9 cellular contexts compared by ENCODE assay signal in the genomic region with DNA sequence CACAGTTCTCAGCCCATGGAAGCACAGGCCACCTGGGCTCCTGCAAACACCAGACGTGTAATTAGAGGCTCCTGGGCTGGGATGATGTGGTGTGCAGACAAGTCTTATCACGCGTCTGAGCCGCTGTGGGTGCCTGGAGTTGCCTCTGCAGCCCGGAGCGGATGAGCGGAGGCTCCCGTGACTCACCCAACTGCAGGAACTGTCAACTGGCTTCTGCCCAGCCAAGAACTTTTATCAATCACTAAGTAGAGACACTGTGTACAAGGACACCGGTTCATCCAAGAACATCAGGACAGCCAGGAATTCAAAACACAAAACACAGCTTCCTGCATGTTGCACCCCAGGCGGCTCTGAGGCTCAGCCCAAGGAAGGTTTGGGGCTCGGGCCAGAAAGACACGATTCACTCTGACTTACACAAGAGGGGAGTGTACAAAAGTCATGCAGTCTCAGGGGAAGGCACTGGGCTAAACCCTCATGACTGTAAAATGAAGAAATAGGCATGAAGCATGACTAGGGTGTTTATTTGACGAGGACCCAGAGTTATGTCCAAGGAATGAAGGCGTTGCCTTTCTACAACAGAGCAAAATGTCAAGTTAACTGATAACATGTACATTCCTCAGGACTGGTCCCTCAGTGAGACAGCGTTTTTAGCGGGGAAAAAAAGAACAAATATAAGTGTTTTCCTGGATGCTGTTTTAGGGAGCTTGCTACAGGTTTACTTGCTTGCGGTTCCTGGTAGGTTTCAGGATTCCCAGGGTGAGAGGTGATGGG. TPM values are rescaled to one million over a fixed set of nuclear protein-coding genes. Genes with fewer than 3 reads are reported as not detected.
DNase-seq lines count a peak whose midpoint lies in the region; ATAC-seq, FAIRE-seq and TF ChIP-seq lines count a peak whose summit lies in the region.
"Had no signal": no experiment of that assay in that cellular context is flagged by ENCODE, and none has a peak within 500 bp of the region (broad histone marks: within the 10 kb centered on the region; RNA-seq: fewer than 3 reads in every experiment).

No MANE protein-coding gene starts in this region.

- no peak for TF ChIP-seq POLR2A in breast epithelium (IDR thresholded peaks at IDR 0.05)

- no peaks in the 10 kb centered on the region for H3K36me3 Mint-ChIP-seq in T-helper 2 cell treated with Interferon-gamma antibody and Interleukin-4, amounts not matched to agents 5 μg/mL and 100 μg/mL, for 36 hours (ENCODE audit: low read depth)
- no peaks in the 10 kb centered on the region for H3K36me3 Mint-ChIP-seq in glutamatergic neuron (ENCODE audit: unreplicated experiment)

- peaks cover 8 to 15% of the 10 kb centered on the region in 2 donors for H3K4me1 ChIP-seq in breast epithelium
- H3K4me1 ChIP-seq in lower lobe of right lung = peaks cover 41% of the 10 kb centered on the region

- H3K4me3 Mint-ChIP-seq in T-helper 2 cell treated with Interferon-gamma antibody and Interleukin-4, amounts not matched to agents 5 μg/mL and 100 μg/mL, for 36 hours = no peak overlapping the region
- H3K4me3 Mint-ChIP-seq in glutamatergic neuron (ENCODE audit: unreplicated experiment) = no peak overlapping the region

- no peaks in the 10 kb centered on the region for H3K36me3 ChIP-seq in breast epithelium
- H3K36me3 ChIP-seq in lower lobe of right lung = peaks cover 12% of the 10 kb centered on the region

- H3K4me3 ChIP-seq in breast epithelium (peak overlapping the region in 2 of 3 donors; percentile 9 to 29), lower lobe of right lung (peak overlapping the region; percentile 17)

- TF ChIP-seq CTCF in breast epithelium (IDR thresholded peaks at IDR 0.05) = peak in 2 of 3 donors; percentile 9 to 14
- no peak for TF ChIP-seq CTCF in lower lobe of right lung (IDR thresholded peaks at IDR 0.05)
- TF ChIP-seq CTCF in glutamatergic neuron (IDR thresholded peaks at IDR 0.05; ENCODE audit: partially characterized antibody, unreplicated experiment) = no peak

- peak overlapping the region; percentile 88 to 92 for H3K27ac ChIP-seq in breast epithelium
- peak overlapping the region; percentile 76 for H3K27ac ChIP-seq in lower lobe of right lung
- H3K27ac ChIP-seq: HL-60 had no signal

- H3K27me3 ChIP-seq in breast epithelium (no peaks in the 10 kb centered on the region), lower lobe of right lung (ENCODE audit: low read depth) (no peaks in the 10 kb centered on the region)

- peak; percentile 83 to 93 for ATAC-seq in lower lobe of right lung
- ATAC-seq in GM21737 (IDR thresholded peaks at IDR 0.05; ENCODE audit: unreplicated experiment) = no peak

- H3K27me3 Mint-ChIP-seq in T-helper 2 cell treated with Interferon-gamma antibody and Interleukin-4, amounts not matched to agents 5 μg/mL and 100 μg/mL, for 36 hours (ENCODE audit: low read depth) = no peaks in the 10 kb centered on the region
- H3K27me3 Mint-ChIP-seq in glutamatergic neuron (ENCODE audit: unreplicated experiment) = no peaks in the 10 kb centered on the region

- no peaks in the 10 kb centered on the region for H3K9me3 Mint-ChIP-seq in T-helper 2 cell treated with Interferon-gamma antibody and Interleukin-4, amounts not matched to agents 5 μg/mL and 100 μg/mL, for 36 hours
- H3K9me3 Mint-ChIP-seq in glutamatergic neuron (ENCODE audit: unreplicated experiment) = peaks cover 2% of the 10 kb centered on the region

- DNase-seq in Daoy (ENCODE audit: low read depth) = peak; percentile 94
- DNase-seq in NCI-H2196 treated with DMSO at 0.1 percent for 48 hours (lab: John Stamatoyannopoulos, UW; ENCODE audit: unreplicated experiment) = peak; percentile 42
- peak; percentile 90 to 98 for DNase-seq in breast epithelium (ENCODE audit: low spot score in 2 of 2)
- peak; percentile 76 for DNase-seq in lower lobe of right lung
- peak; percentile 40 for DNase-seq in urothelium cell line (ENCODE audit: low spot score)
- no peak for DNase-seq in T-helper 2 cell treated with Interferon-gamma antibody and Interleukin-4, amounts not matched to agents 5 μg/mL and 100 μg/mL, for 36 hours (ENCODE audit: low spot score)
- no peak for DNase-seq in glutamatergic neuron

- H3K9me3 ChIP-seq in breast epithelium (no peaks in the 10 kb centered on the region), lower lobe of right lung (no peaks in the 10 kb centered on the region)

- intact Hi-C loops in breast epithelium (cut with DNase I; ENCODE audit: low total_unique reads) = loop anchor here (5.0 kb wide), 2 partner anchors 512 to 982 kb away; no protein-coding TSS in a partner anchor
- intact Hi-C loops in lower lobe of right lung (cut with DNase I) = no loop called here

- H3K4me1 Mint-ChIP-seq in T-helper 2 cell treated with Interferon-gamma antibody and Interleukin-4, amounts not matched to agents 5 μg/mL and 100 μg/mL, for 36 hours (ENCODE audit: low read depth) = no peaks in the 10 kb centered on the region
- no peaks in the 10 kb centered on the region for H3K4me1 Mint-ChIP-seq in glutamatergic neuron (ENCODE audit: low read depth, unreplicated experiment)

- no peak for FAIRE-seq in urothelium cell line (lab: Jason Lieb, UNC)

- H3K27ac Mint-ChIP-seq in T-helper 2 cell treated with Interferon-gamma antibody and Interleukin-4, amounts not matched to agents 5 μg/mL and 100 μg/mL, for 36 hours = no peak overlapping the region
- no peak overlapping the region for H3K27ac Mint-ChIP-seq in glutamatergic neuron (ENCODE audit: unreplicated experiment)

RNA-seq across cellular contexts. Expression of gene ERRFI1, which starts 21.1 kb away (rescaled TPM):
- 81.0 and 95.0 TPM in 2 replicates for total RNA-seq in Daoy (2014; rRNA removed; shearing (Covaris generic))
- 100 to 1,000 TPM; 207 to 550 (median 379) TPM for total RNA-seq in breast epithelium
- total RNA-seq in lower lobe of right lung = 65.1 TPM
- 11.8 TPM for total RNA-seq in glutamatergic neuron (ENCODE audit: unreplicated experiment)

RNA-seq across cellular contexts. Expression of gene PARK7, which starts 43.5 kb away (rescaled TPM):
- total RNA-seq in Daoy (2014; rRNA removed; shearing (Covaris generic)) = 330 and 448 TPM in 2 replicates
- total RNA-seq in breast epithelium (100 to 1,000 TPM; 205 to 227 (median 213) TPM), lower lobe of right lung (187 TPM), glutamatergic neuron (ENCODE audit: unreplicated experiment) (196 TPM)

Comparison
In these comparisons a context has a peak if more than half of its experiments do, and no peak if none do; other contexts are left out.
1. DNase-seq: peak in Daoy (single experiment), NCI-H2196 treated with DMSO at 0.1 percent for 48 hours (single experiment), breast epithelium (2 of 2), lower lobe of right lung (single experiment) and urothelium cell line (single experiment); none in T-helper 2 cell treated with Interferon-gamma antibody and Interleukin-4, amounts not matched to agents 5 μg/mL and 100 μg/mL, for 36 hours (single experiment) and glutamatergic neuron (single experiment).
2. CTCF ChIP-seq: peak in breast epithelium (2 of 3); none in lower lobe of right lung (single experiment) and glutamatergic neuron (single experiment).